14 cellular contexts compared by ENCODE assay signal in the genomic region with DNA sequence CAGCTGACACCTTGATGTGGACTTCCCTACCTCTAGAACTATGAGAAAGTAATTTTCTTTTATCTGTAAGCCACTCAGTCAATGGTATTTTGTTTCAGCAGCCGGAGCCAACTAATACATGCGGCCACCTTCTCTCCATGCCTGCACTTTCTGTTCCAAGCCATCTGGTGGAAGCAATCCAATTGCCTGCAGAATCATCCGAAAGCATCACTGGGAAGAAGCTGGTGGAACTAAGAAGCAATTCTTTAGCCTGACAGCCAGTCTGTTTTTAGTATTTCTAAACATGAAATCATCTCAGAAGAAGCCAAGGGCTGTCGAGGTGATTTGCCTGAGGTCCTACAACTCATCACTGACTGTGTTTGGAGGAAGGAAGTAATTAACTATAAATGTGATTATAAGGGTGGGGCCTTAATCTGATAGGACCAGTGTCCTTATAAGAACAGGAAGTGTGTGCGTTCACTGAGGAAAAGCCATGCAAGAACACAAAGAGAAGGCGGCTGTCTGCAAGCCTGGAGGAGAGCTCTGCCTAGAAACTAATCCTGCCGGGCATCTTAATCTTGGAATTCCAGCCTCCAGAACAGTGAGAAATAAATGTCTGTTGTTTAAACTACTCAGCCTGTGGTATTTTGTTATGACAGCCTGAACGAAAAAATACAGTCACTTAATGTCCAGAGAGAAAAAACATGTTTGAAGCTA. TPM values are rescaled to one million over a fixed set of nuclear protein-coding genes. Genes with fewer than 3 reads are reported as not detected.
DNase-seq lines count a peak whose midpoint lies in the region; TF ChIP-seq lines count a peak whose summit lies in the region.
"Had no signal": no experiment of that assay in that cellular context is flagged by ENCODE, and none has a peak within 500 bp of the region (broad histone marks: within the 10 kb centered on the region; RNA-seq: fewer than 3 reads in every experiment).

No MANE protein-coding gene starts in this region.

- no peak overlapping the region for H3K56ac ChIP-seq in mesendoderm (ENCODE audit: low read length)

- no peak overlapping the region for H4K5ac ChIP-seq in mesendoderm (ENCODE audit: low read length)

- peak; percentile 33 for DNase-seq in COLO829 (ENCODE audit: low spot score)
- peak; percentile 53 for DNase-seq in NCI-H226
- peak; percentile 75 for DNase-seq in choroid plexus epithelial cell (ENCODE audit: low read depth)
- DNase-seq in nephron progenitor cell, result no peak
- DNase-seq in NCI-H1436 (lab: John Stamatoyannopoulos, UW), result no peak
- no peak for DNase-seq in mesendoderm
- no peak for DNase-seq in cerebellum (ENCODE audit: low spot score)
- DNase-seq in GM19238 (ENCODE audit: insufficient read length, low spot score), result no peak
- DNase-seq: activated naive CD8-positive, alpha-beta T cell treated with anti-CD3 and anti-CD28 coated beads for 36 hours; NCI-H2227 treated with DMSO at 0.1 percent for 48 hours; stimulated activated CD4-positive, alpha-beta T cell treated with anti-CD3 and anti-CD28 coated beads, Interleukin-4, amount 100 ng/mL, for 24 hours had no signal

- no peak overlapping the region for H3K4me2 ChIP-seq in mesendoderm (ENCODE audit: low read length)

- no peaks in the 10 kb centered on the region for H3K79me1 ChIP-seq in mesendoderm (ENCODE audit: low read length)

- H2BK15ac ChIP-seq in mesendoderm (replicated peaks; ENCODE audit: low read depth), result no peak overlapping the region

- no peaks in the 10 kb centered on the region for H3K4me1 Mint-ChIP-seq in nephron progenitor cell

- H3K27ac ChIP-seq in mesendoderm (ENCODE audit: low read depth, low read length), result no peak overlapping the region

- no peaks in the 10 kb centered on the region for H3K27me3 ChIP-seq in mesendoderm (ENCODE audit: insufficient read depth, low read length, poor library complexity)

- H3K4me3 ChIP-seq in choroid plexus epithelial cell (ENCODE audit: low read depth, low read length) (no peak overlapping the region), mesendoderm (ENCODE audit: low read length) (no peak overlapping the region)

- H3K23ac ChIP-seq in mesendoderm (ENCODE audit: low read length), result no peak overlapping the region

- H3K79me2 ChIP-seq in mesendoderm (ENCODE audit: control insufficient read depth, insufficient read depth, low read length), result no peaks in the 10 kb centered on the region

- no peak overlapping the region for H4K8ac ChIP-seq in mesendoderm (ENCODE audit: low read depth, low read length)

- H3K4me1 ChIP-seq in mesendoderm (ENCODE audit: control insufficient read depth, low read depth, low read length), result no peaks in the 10 kb centered on the region

- H2BK5ac ChIP-seq in mesendoderm (ENCODE audit: low read length), result no peak overlapping the region

- H3K27me3 Mint-ChIP-seq in nephron progenitor cell (ENCODE audit: low read depth, poor library complexity), result peaks cover 14% of the 10 kb centered on the region

- H3K18ac ChIP-seq in mesendoderm (ENCODE audit: low read length), result no peak overlapping the region

- TF ChIP-seq CTCF in choroid plexus epithelial cell (conservative IDR thresholded peaks at IDR 0.05; ENCODE audit: low read depth, low read length) (peak; percentile 45), nephron progenitor cell (IDR thresholded peaks at IDR 0.05) (no peak)

- H3K36me3 Mint-ChIP-seq in nephron progenitor cell (ENCODE audit: low read depth), result no peaks in the 10 kb centered on the region
- H3K36me3 Mint-ChIP-seq: activated naive CD8-positive, alpha-beta T cell treated with anti-CD3 and anti-CD28 coated beads for 36 hours had no signal

- H3K9ac ChIP-seq in mesendoderm (ENCODE audit: low read length), result no peak overlapping the region

- H3K9me3 Mint-ChIP-seq in nephron progenitor cell, result peaks cover 10% of the 10 kb centered on the region

- H2BK120ac ChIP-seq in mesendoderm (ENCODE audit: low read depth, low read length), result no peak overlapping the region

- no peaks in the 10 kb centered on the region for H3K36me3 ChIP-seq in mesendoderm (ENCODE audit: control insufficient read depth, insufficient read depth, low read length)

- H3K4me3 Mint-ChIP-seq in nephron progenitor cell, result no peak overlapping the region
- H3K4me3 Mint-ChIP-seq: activated naive CD8-positive, alpha-beta T cell treated with anti-CD3 and anti-CD28 coated beads for 36 hours had no signal

- no CpG with 5 or more reads among the region's 8 CpGs for WGBS in mesendoderm (ENCODE audit: extremely low coverage, insufficient coverage, low lambda C conversion rate)

- H3K27ac Mint-ChIP-seq in nephron progenitor cell, result peak overlapping the region; percentile 48
- H3K27ac Mint-ChIP-seq: activated naive CD8-positive, alpha-beta T cell treated with anti-CD3 and anti-CD28 coated beads for 36 hours had no signal

- H3K4ac ChIP-seq in mesendoderm (ENCODE audit: low read depth, low read length), result no peak overlapping the region

- no peak overlapping the region for H2AK5ac ChIP-seq in mesendoderm (ENCODE audit: low read length)

RNA-seq across cellular contexts. Expression of a gene that starts 49.1 kb away (rescaled TPM):
- 0.32 TPM for polyA plus RNA-seq in mesendoderm (2013, experiment 1 of 2)
- polyA plus RNA-seq in mesendoderm (2013, experiment 2 of 2), result 0.22 TPM
- total RNA-seq in cerebellum, result 0.36 TPM
- total RNA-seq: activated CD8-positive, alpha-beta memory T cell treated with anti-CD3 and anti-CD28 coated beads for 36 hours; activated naive CD8-positive, alpha-beta T cell treated with anti-CD3 and anti-CD28 coated beads for 36 hours; SK-MEL-5; subcutaneous adipose tissue had no signal

Comparison
In these comparisons a context has a peak if more than half of its experiments do, and no peak if none do; other contexts are left out.
1. DNase-seq: peak in COLO829 (single experiment), NCI-H226 (single experiment) and choroid plexus epithelial cell (single experiment); none in nephron progenitor cell (single experiment), NCI-H1436 (single experiment), mesendoderm (single experiment), cerebellum (single experiment) and GM19238 (single experiment).